In genomic region chr5:54178991-54179390, GRCh38 we compare ENCODE assay signal across 15 cellular contexts.
A peak's percentile ranks its signal among the peaks of the same experiment; 100 is the strongest.
DNase-seq lines count a peak whose midpoint lies in the region; ATAC-seq and TF ChIP-seq lines count a peak whose summit lies in the region.
"Had no signal": no experiment of that assay in that cellular context is flagged by ENCODE, and none has a peak within 500 bp of the region (broad histone marks: within the 10 kb centered on the region; RNA-seq: fewer than 3 reads in every experiment).

No MANE protein-coding gene starts in this region.

- no peak overlapping the region for H3K9ac ChIP-seq in neural progenitor cell

- intact Hi-C loops in left colon (cut with DNase I, micrococcal nuclease) (no loop called here), stomach (cut with DNase I; ENCODE audit: low total_unique reads) (no loop called here), natural killer cell (cut with micrococcal nuclease) (no loop called here)

- H3K4me3 Mint-ChIP-seq in T-helper 17 cell (no peak overlapping the region), neural progenitor cell (no peak overlapping the region), natural killer cell (no peak overlapping the region)
- H3K4me3 Mint-ChIP-seq: CD4-positive, alpha-beta memory T cell; GM23338 had no signal

- H3K4me1 Mint-ChIP-seq in T-helper 17 cell (peaks cover 9% of the 10 kb centered on the region), neural progenitor cell (peaks cover 38% of the 10 kb centered on the region), natural killer cell (peaks cover 29 to 43% of the 10 kb centered on the region in 2 donors)

- no peaks in the 10 kb centered on the region for H3K36me3 Mint-ChIP-seq in T-helper 17 cell (ENCODE audit: low read depth)
- H3K36me3 Mint-ChIP-seq in neural progenitor cell = peaks cover 2% of the 10 kb centered on the region
- no peaks in the 10 kb centered on the region for H3K36me3 Mint-ChIP-seq in natural killer cell

- no peak for DNase-seq in T-helper 17 cell
- peak in 1 of 2 donors; percentile 4 for DNase-seq in left colon
- no peak for DNase-seq in neural progenitor cell (ENCODE audit: low spot score)
- no peak for DNase-seq in tibial nerve (ENCODE audit: low spot score in 2 of 2)
- no peak for DNase-seq in stomach
- no peak for DNase-seq in HUDEP-2 (lab: John Stamatoyannopoulos, UW; ENCODE audit: unreplicated experiment in 76 of 76)
- no peak for DNase-seq in natural killer cell
- DNase-seq: BE2C; CD4-positive, alpha-beta memory T cell; DMS79 treated with DMSO at 0.1 percent for 48 hours; EL; H7; IMR-90 had no signal

- peaks cover 54% of the 10 kb centered on the region for H3K4me1 ChIP-seq in neural progenitor cell
- H3K4me1 ChIP-seq in tibial nerve = peaks cover 0 to 41% (median 11%) of the 10 kb centered on the region in 4 donors
- H3K4me1 ChIP-seq in stomach = peaks cover 0 to 36% (median 23%) of the 10 kb centered on the region in 4 donors
- H3K4me1 ChIP-seq: BE2C had no signal

- peaks cover 8% of the 10 kb centered on the region for H3K9me3 Mint-ChIP-seq in neural progenitor cell
- H3K9me3 Mint-ChIP-seq in natural killer cell = no peaks in the 10 kb centered on the region

- H3K4me2 ChIP-seq in neural progenitor cell = peak overlapping the region; percentile 64
- H3K4me2 ChIP-seq: GM23338 had no signal

- H3K4me3 ChIP-seq in neural progenitor cell (no peak overlapping the region), tibial nerve (no peak overlapping the region), stomach (no peak overlapping the region)
- H3K4me3 ChIP-seq: GM23338 had no signal

- peaks cover 37% of the 10 kb centered on the region for H3F3A ChIP-seq in neural progenitor cell (ENCODE audit: low read depth)

- peaks cover 17% of the 10 kb centered on the region for H4K20me1 ChIP-seq in neural progenitor cell (ENCODE audit: low read depth)

- H2AFZ ChIP-seq in neural progenitor cell (replicated peaks) = no peak overlapping the region
- H2AFZ ChIP-seq: GM23338 had no signal

- ATAC-seq in T-helper 17 cell = no peak
- peak; percentile 74 for ATAC-seq in left colon
- no peak for ATAC-seq in natural killer cell
- ATAC-seq: GM23338 had no signal

- TF ChIP-seq POLR2A in tibial nerve (IDR thresholded peaks at IDR 0.05) (no peak), stomach (IDR thresholded peaks at IDR 0.05) (no peak)

- H3K36me3 ChIP-seq in neural progenitor cell = peaks cover 5% of the 10 kb centered on the region
- no peaks in the 10 kb centered on the region for H3K36me3 ChIP-seq in tibial nerve
- no peaks in the 10 kb centered on the region for H3K36me3 ChIP-seq in stomach
- H3K36me3 ChIP-seq: BE2C had no signal

- WGBS in tibial nerve, 2 donors = 52 to 67% methylated on average over 4 of the region's 4 CpGs
- WGBS in stomach, 5 donors = 34 to 57% (median 46%) methylated on average over 4 of the region's 4 CpGs

- TF ChIP-seq EP300 in tibial nerve (IDR thresholded peaks at IDR 0.05) (no peak), stomach (IDR thresholded peaks at IDR 0.05) (no peak)

- H3K27ac ChIP-seq in neural progenitor cell (no peak overlapping the region), tibial nerve (peak overlapping the region in 3 of 4 donors; percentile 3 to 71 (median 54)), stomach (peak overlapping the region in 1 of 5 donors; percentile 14)
- H3K27ac ChIP-seq: C4-2B had no signal

- H3K27me3 Mint-ChIP-seq in T-helper 17 cell (no peaks in the 10 kb centered on the region), neural progenitor cell (ENCODE audit: insufficient read depth, low read depth) (peaks cover 2% of the 10 kb centered on the region), natural killer cell (ENCODE audit: low read depth in 2 of 2) (no peaks in the 10 kb centered on the region)
- H3K27me3 Mint-ChIP-seq: CD4-positive, alpha-beta memory T cell had no signal

- TF ChIP-seq CTCF in neural progenitor cell (IDR thresholded peaks at IDR 0.05) (no peak), tibial nerve (IDR thresholded peaks at IDR 0.05) (no peak), stomach (IDR thresholded peaks at IDR 0.05) (no peak), natural killer cell (IDR thresholded peaks at IDR 0.05) (no peak)

- peaks cover 8% of the 10 kb centered on the region for H3K79me2 ChIP-seq in neural progenitor cell (ENCODE audit: low read depth)

- H3K27me3 ChIP-seq in neural progenitor cell (no peaks in the 10 kb centered on the region), tibial nerve (no peaks in the 10 kb centered on the region), stomach (no peaks in the 10 kb centered on the region)
- H3K27me3 ChIP-seq: BE2C had no signal

- peak overlapping the region; percentile 51 for H3K27ac Mint-ChIP-seq in T-helper 17 cell
- H3K27ac Mint-ChIP-seq in neural progenitor cell = no peak overlapping the region
- no peak overlapping the region for H3K27ac Mint-ChIP-seq in natural killer cell
- H3K27ac Mint-ChIP-seq: CD4-positive, alpha-beta memory T cell; GM23338 had no signal

- no peaks in the 10 kb centered on the region for H3K9me3 ChIP-seq in T-helper 17 cell (ENCODE audit: control insufficient read depth, low read length, poor library complexity, severe bottlenecking)
- H3K9me3 ChIP-seq in neural progenitor cell (ENCODE audit: low read depth) = no peaks in the 10 kb centered on the region
- no peaks in the 10 kb centered on the region for H3K9me3 ChIP-seq in tibial nerve
- no peaks in the 10 kb centered on the region for H3K9me3 ChIP-seq in stomach
- H3K9me3 ChIP-seq: BE2C had no signal
